12 cellular contexts compared by ENCODE assay signal in the genomic region with DNA sequence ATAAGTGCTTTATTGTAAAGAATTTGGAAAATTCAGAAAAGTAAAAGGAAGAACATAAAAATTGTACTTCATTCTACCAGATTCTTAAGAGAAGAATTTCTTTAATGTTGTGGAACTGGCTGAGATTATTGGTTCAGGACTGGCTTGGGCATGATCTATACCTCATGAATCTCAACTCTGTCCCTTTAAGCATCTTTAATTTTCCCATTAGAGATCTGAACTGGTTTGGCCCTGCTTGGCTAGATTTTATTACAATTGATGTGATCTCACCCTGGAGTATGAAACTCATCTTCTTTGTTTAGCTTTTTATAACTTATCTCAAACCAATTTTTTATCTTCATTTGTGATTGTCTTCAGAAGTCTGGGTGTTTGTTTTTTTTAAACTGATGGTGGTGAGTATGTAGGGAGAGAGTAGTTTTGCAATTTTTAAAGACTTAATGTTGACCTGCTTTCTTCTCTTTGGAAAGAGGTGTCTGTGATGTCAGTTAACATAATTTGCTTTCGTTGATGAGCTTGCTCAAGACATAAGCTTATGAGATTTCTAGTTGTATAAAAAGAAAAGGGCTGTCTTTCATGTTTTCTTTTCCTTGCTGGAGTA.
DNase-seq lines count a peak whose midpoint lies in the region; ATAC-seq, FAIRE-seq and TF ChIP-seq lines count a peak whose summit lies in the region.
"Had no signal": no experiment of that assay in that cellular context is flagged by ENCODE, and none has a peak within 500 bp of the region (broad histone marks: within the 10 kb centered on the region; RNA-seq: fewer than 3 reads in every experiment).

No MANE protein-coding gene starts in this region.

- no peak for FAIRE-seq in small intestine (lab: Jason Lieb, UNC)

- peak overlapping the region; percentile 2 for H3K27ac Mint-ChIP-seq in activated CD8-positive, alpha-beta T cell treated with anti-CD3 and anti-CD28 coated beads for 36 hours
- H3K27ac Mint-ChIP-seq in activated CD8-positive, alpha-beta T cell treated with anti-CD3 and anti-CD28 coated beads, Interleukin-2, amount 10 ng/mL, durations not matched to agents 7 days and 5 days, result no peak overlapping the region
- peak overlapping the region; percentile 16 to 31 for H3K27ac Mint-ChIP-seq in T-cell
- peak overlapping the region; percentile 48 for H3K27ac Mint-ChIP-seq in stimulated activated memory B cell treated with anti-CD40 and anti-IgM and Interleukin-4, amounts not matched to agents 10 μg/mL and 1 μg/mL and 100 μg/mL, for 72 hours

- H3K27ac ChIP-seq in left ventricle myocardium inferior (replicated peaks) (peak overlapping the region; percentile 57), small intestine (ENCODE audit: low read depth in 1 of 2, low read length in 1 of 2) (no peak overlapping the region)

- CTCF ChIA-PET in activated CD8-positive, alpha-beta T cell treated with anti-CD3 and anti-CD28 coated beads for 36 hours (lab: Charles Lee), result interaction anchor here (1.1 kb wide), 1 partner anchor 8 kb away, joined by 3 read pairs; no protein-coding TSS in a partner anchor
- CTCF ChIA-PET in activated CD8-positive, alpha-beta T cell treated with anti-CD3 and anti-CD28 coated beads, Interleukin-2, amount 10 ng/mL, durations not matched to agents 7 days and 5 days (lab: Charles Lee), result interaction anchor here (1.7 kb wide), 1 partner anchor 8 kb away, joined by 3 read pairs; no protein-coding TSS in a partner anchor
- CTCF ChIA-PET in T-cell (lab: Charles Lee), result no interaction called here

- no peak for ATAC-seq in activated CD8-positive, alpha-beta T cell treated with anti-CD3 and anti-CD28 coated beads for 36 hours
- no peak for ATAC-seq in activated CD8-positive, alpha-beta T cell treated with anti-CD3 and anti-CD28 coated beads, Interleukin-2, amount 10 ng/mL, durations not matched to agents 7 days and 5 days
- no peak for ATAC-seq in T-cell (replicated peaks in 1 of 4)
- ATAC-seq in stimulated activated memory B cell treated with anti-CD40 and anti-IgM and Interleukin-4, amounts not matched to agents 10 μg/mL and 1 μg/mL and 100 μg/mL, for 72 hours, result no peak
- no peak for ATAC-seq in HG03521 (IDR thresholded peaks at IDR 0.05; ENCODE audit: unreplicated experiment)

- H3K9me3 ChIP-seq in left ventricle myocardium inferior (replicated peaks) (no peaks in the 10 kb centered on the region), small intestine (ENCODE audit: control insufficient read depth, low read depth) (no peaks in the 10 kb centered on the region)
- H3K9me3 ChIP-seq: thoracic aorta had no signal

- no peaks in the 10 kb centered on the region for H3K27me3 ChIP-seq in left ventricle myocardium inferior (ENCODE audit: low read depth)
- no peaks in the 10 kb centered on the region for H3K27me3 ChIP-seq in small intestine (ENCODE audit: control insufficient read depth in 2 of 2, insufficient read depth in 2 of 2, low read length in 2 of 2)

- H3K4me1 ChIP-seq in left ventricle myocardium inferior (peaks cover 38% of the 10 kb centered on the region), small intestine (ENCODE audit: control insufficient read depth in 2 of 2, insufficient read depth in 1 of 2, low read depth in 1 of 2, low read length in 1 of 2) (peaks cover 0 to 20% of the 10 kb centered on the region in 2 donors)

- 29 to 42% (median 41%) methylated on average over 1 of the region's 1 CpG for WGBS in small intestine, 3 donors

- H3K4me1 Mint-ChIP-seq in activated CD8-positive, alpha-beta T cell treated with anti-CD3 and anti-CD28 coated beads for 36 hours (ENCODE audit: low read depth), result peaks cover 58% of the 10 kb centered on the region
- peaks cover 16% of the 10 kb centered on the region for H3K4me1 Mint-ChIP-seq in activated CD8-positive, alpha-beta T cell treated with anti-CD3 and anti-CD28 coated beads, Interleukin-2, amount 10 ng/mL, durations not matched to agents 7 days and 5 days (ENCODE audit: low read depth)
- peaks cover 79 to 84% (median 82%) of the 10 kb centered on the region in 3 donors for H3K4me1 Mint-ChIP-seq in T-cell
- H3K4me1 Mint-ChIP-seq in stimulated activated memory B cell treated with anti-CD40 and anti-IgM and Interleukin-4, amounts not matched to agents 10 μg/mL and 1 μg/mL and 100 μg/mL, for 72 hours, result peaks cover 48% of the 10 kb centered on the region

- H3K4me3 Mint-ChIP-seq in activated CD8-positive, alpha-beta T cell treated with anti-CD3 and anti-CD28 coated beads for 36 hours, result no peak overlapping the region
- no peak overlapping the region for H3K4me3 Mint-ChIP-seq in activated CD8-positive, alpha-beta T cell treated with anti-CD3 and anti-CD28 coated beads, Interleukin-2, amount 10 ng/mL, durations not matched to agents 7 days and 5 days
- peak overlapping the region in 1 of 3 donors; percentile 12 for H3K4me3 Mint-ChIP-seq in T-cell
- no peak overlapping the region for H3K4me3 Mint-ChIP-seq in stimulated activated memory B cell treated with anti-CD40 and anti-IgM and Interleukin-4, amounts not matched to agents 10 μg/mL and 1 μg/mL and 100 μg/mL, for 72 hours

- H3K36me3 ChIP-seq in left ventricle myocardium inferior (no peaks in the 10 kb centered on the region), small intestine (ENCODE audit: control insufficient read depth in 2 of 2, insufficient read depth in 2 of 2, low read length in 2 of 2) (no peaks in the 10 kb centered on the region)
- H3K36me3 ChIP-seq: thoracic aorta had no signal

- no peaks in the 10 kb centered on the region for H3K27me3 Mint-ChIP-seq in activated CD8-positive, alpha-beta T cell treated with anti-CD3 and anti-CD28 coated beads for 36 hours
- no peaks in the 10 kb centered on the region for H3K27me3 Mint-ChIP-seq in activated CD8-positive, alpha-beta T cell treated with anti-CD3 and anti-CD28 coated beads, Interleukin-2, amount 10 ng/mL, durations not matched to agents 7 days and 5 days (ENCODE audit: low read depth)
- H3K27me3 Mint-ChIP-seq in T-cell, result no peaks in the 10 kb centered on the region
- H3K27me3 Mint-ChIP-seq in stimulated activated memory B cell treated with anti-CD40 and anti-IgM and Interleukin-4, amounts not matched to agents 10 μg/mL and 1 μg/mL and 100 μg/mL, for 72 hours, result no peaks in the 10 kb centered on the region

- peaks cover 15% of the 10 kb centered on the region for H3K36me3 Mint-ChIP-seq in activated CD8-positive, alpha-beta T cell treated with anti-CD3 and anti-CD28 coated beads for 36 hours (ENCODE audit: low read depth)
- H3K36me3 Mint-ChIP-seq in activated CD8-positive, alpha-beta T cell treated with anti-CD3 and anti-CD28 coated beads, Interleukin-2, amount 10 ng/mL, durations not matched to agents 7 days and 5 days (ENCODE audit: low read depth), result peaks cover 13% of the 10 kb centered on the region
- peaks cover 28% of the 10 kb centered on the region for H3K36me3 Mint-ChIP-seq in T-cell
- peaks cover 13% of the 10 kb centered on the region for H3K36me3 Mint-ChIP-seq in stimulated activated memory B cell treated with anti-CD40 and anti-IgM and Interleukin-4, amounts not matched to agents 10 μg/mL and 1 μg/mL and 100 μg/mL, for 72 hours

- no peak for TF ChIP-seq CTCF in activated CD8-positive, alpha-beta T cell treated with anti-CD3 and anti-CD28 coated beads for 36 hours (IDR thresholded peaks at IDR 0.05)
- no peak for TF ChIP-seq CTCF in left ventricle myocardium inferior (IDR thresholded peaks at IDR 0.05; ENCODE audit: borderline replicate concordance)

- POLR2A ChIA-PET in activated CD8-positive, alpha-beta T cell treated with anti-CD3 and anti-CD28 coated beads for 36 hours (lab: Charles Lee), result interaction anchor here (1.2 kb wide), 1 partner anchor 63 kb away, joined by 4 read pairs; no protein-coding TSS in a partner anchor
- POLR2A ChIA-PET in activated CD8-positive, alpha-beta T cell treated with anti-CD3 and anti-CD28 coated beads, Interleukin-2, amount 10 ng/mL, durations not matched to agents 7 days and 5 days (lab: Charles Lee), result no interaction called here
- POLR2A ChIA-PET in T-cell (lab: Charles Lee), result no interaction called here

- H3K4me3 ChIP-seq in left ventricle myocardium inferior (no peak overlapping the region), small intestine (ENCODE audit: low read depth in 1 of 2, low read length in 2 of 2) (no peak overlapping the region)
- H3K4me3 ChIP-seq: lung, thoracic aorta had no signal

- DNase-seq in activated CD8-positive, alpha-beta T cell treated with anti-CD3 and anti-CD28 coated beads for 36 hours, result no peak
- DNase-seq in activated CD8-positive, alpha-beta T cell treated with anti-CD3 and anti-CD28 coated beads, Interleukin-2, amount 10 ng/mL, durations not matched to agents 7 days and 5 days, result no peak
- DNase-seq in T-cell, result no peak
- no peak for DNase-seq in left ventricle myocardium inferior
- no peak for DNase-seq in RKO (ENCODE audit: low spot score)
- no peak for DNase-seq in small intestine
- DNase-seq: DMS79, NCI-H446 treated with DMSO at 0.1 percent for 48 hours had no signal

- no peaks in the 10 kb centered on the region for H3K9me3 Mint-ChIP-seq in activated CD8-positive, alpha-beta T cell treated with anti-CD3 and anti-CD28 coated beads for 36 hours
- no peaks in the 10 kb centered on the region for H3K9me3 Mint-ChIP-seq in activated CD8-positive, alpha-beta T cell treated with anti-CD3 and anti-CD28 coated beads, Interleukin-2, amount 10 ng/mL, durations not matched to agents 7 days and 5 days (ENCODE audit: insufficient read depth)
- no peaks in the 10 kb centered on the region for H3K9me3 Mint-ChIP-seq in T-cell
- no peaks in the 10 kb centered on the region for H3K9me3 Mint-ChIP-seq in stimulated activated memory B cell treated with anti-CD40 and anti-IgM and Interleukin-4, amounts not matched to agents 10 μg/mL and 1 μg/mL and 100 μg/mL, for 72 hours

- intact Hi-C loops in activated CD8-positive, alpha-beta T cell treated with anti-CD3 and anti-CD28 coated beads for 36 hours (cut with micrococcal nuclease), result no loop called here
- intact Hi-C loops in left ventricle myocardium inferior (cut with micrococcal nuclease), result no loop called here

Comparison
In these comparisons a context has a peak if more than half of its experiments do, and no peak if none do; other contexts are left out.
1. CTCF ChIA-PET loops: an anchor here in activated CD8-positive, alpha-beta T cell treated with anti-CD3 and anti-CD28 coated beads for 36 hours (1.1 kb wide) and activated CD8-positive, alpha-beta T cell treated with anti-CD3 and anti-CD28 coated beads, Interleukin-2, amount 10 ng/mL, durations not matched to agents 7 days and 5 days (1.7 kb wide); none called in T-cell.